8 cellular contexts compared by ENCODE assay signal in genomic region chr1:86913399-86913895, GRCh38. TPM values are rescaled to one million over a fixed set of nuclear protein-coding genes. Genes with fewer than 3 reads are reported as not detected.
A peak's percentile ranks its signal among the peaks of the same experiment; 100 is the strongest.
DNase-seq lines count a peak whose midpoint lies in the region; ATAC-seq and TF ChIP-seq lines count a peak whose summit lies in the region.

No MANE protein-coding gene starts in this region.

- H3K4me1 ChIP-seq in esophagus squamous epithelium (peaks cover 5 to 47% (median 16%) of the 10 kb centered on the region in 3 donors), rectal smooth muscle tissue (ENCODE audit: control insufficient read depth, insufficient read depth, low read length) (peaks cover 4% of the 10 kb centered on the region)

- 0 to 1% methylated on average over 17 of the region's 17 CpGs for WGBS in esophagus squamous epithelium, 2 donors

- TF ChIP-seq CTCF in C4-2B (conservative IDR thresholded peaks at IDR 0.05) (no peak), esophagus squamous epithelium (IDR thresholded peaks at IDR 0.05) (no peak)

- no peak for TF ChIP-seq POLR2A in esophagus squamous epithelium (IDR thresholded peaks at IDR 0.05)

- H3K9me3 ChIP-seq in esophagus squamous epithelium, result no peaks in the 10 kb centered on the region

- peak overlapping the region; percentile 76 to 98 (median 83) for H3K4me3 ChIP-seq in esophagus squamous epithelium
- H3K4me3 ChIP-seq in rectal smooth muscle tissue (ENCODE audit: low read length), result peak overlapping the region; percentile 100

- peak; percentile 58 for DNase-seq in NCI-H1105 treated with DMSO at 0.1 percent for 48 hours (lab: John Stamatoyannopoulos, UW)
- peak; percentile 63 for DNase-seq in activated CD8-positive, alpha-beta memory T cell treated with anti-CD3 and anti-CD28 coated beads for 24 hours
- DNase-seq in esophagus squamous epithelium (lab: John Stamatoyannopoulos, UW), result no peak
- DNase-seq in iPS-NIHi11 (ENCODE audit: low spot score), result no peak

- H3K27ac ChIP-seq in C4-2B, result peak overlapping the region; percentile 87
- H3K27ac ChIP-seq in esophagus squamous epithelium, result peak overlapping the region; percentile 88 to 93 (median 92)
- peak overlapping the region; percentile 99 for H3K27ac ChIP-seq in rectal smooth muscle tissue (ENCODE audit: low read depth, low read length)

- peak overlapping the region; percentile 99 for H3K9ac ChIP-seq in rectal smooth muscle tissue (ENCODE audit: low read length)

- intact Hi-C loops in esophagus squamous epithelium (cut with DNase I), result no loop called here

- H3K27me3 ChIP-seq in esophagus squamous epithelium (no peaks in the 10 kb centered on the region), rectal smooth muscle tissue (ENCODE audit: control insufficient read depth, insufficient read depth, low read length) (no peaks in the 10 kb centered on the region)

- peak; percentile 29 for ATAC-seq in GM19395 (IDR thresholded peaks at IDR 0.05; ENCODE audit: unreplicated experiment)
- no peak for ATAC-seq in HG02623 (IDR thresholded peaks at IDR 0.05; ENCODE audit: unreplicated experiment)

- peaks cover 0 to 22% (median 0%) of the 10 kb centered on the region in 3 donors for H3K36me3 ChIP-seq in esophagus squamous epithelium
- peaks cover 4% of the 10 kb centered on the region for H3K36me3 ChIP-seq in rectal smooth muscle tissue (ENCODE audit: control insufficient read depth, insufficient read depth, low read length)

RNA-seq across cellular contexts. Expression of gene SELENOF, which starts 0.5 kb away (rescaled TPM):
- total RNA-seq in esophagus squamous epithelium, result 100 to 1,000 TPM in 2 of 4 donors, 10 to 100 TPM in 2; 46.1 to 119 (median 98.0) TPM

RNA-seq across cellular contexts. Expression of gene HS2ST1, which starts 1.0 kb away (rescaled TPM):
- 10 to 100 TPM in 1 of 4 donors, 1 to 10 TPM in 3; 5.3 to 10.5 (median 9.1) TPM for total RNA-seq in esophagus squamous epithelium

Comparison
In these comparisons a context has a peak if more than half of its experiments do, and no peak if none do; other contexts are left out.
1. DNase-seq: peak in NCI-H1105 treated with DMSO at 0.1 percent for 48 hours (single experiment) and activated CD8-positive, alpha-beta memory T cell treated with anti-CD3 and anti-CD28 coated beads for 24 hours (single experiment); none in esophagus squamous epithelium (single experiment) and iPS-NIHi11 (single experiment).
2. Peak in every context shown above with its lines, with median percentiles within 50 percentile points of each other: H3K27ac ChIP-seq.